In the genomic region with DNA sequence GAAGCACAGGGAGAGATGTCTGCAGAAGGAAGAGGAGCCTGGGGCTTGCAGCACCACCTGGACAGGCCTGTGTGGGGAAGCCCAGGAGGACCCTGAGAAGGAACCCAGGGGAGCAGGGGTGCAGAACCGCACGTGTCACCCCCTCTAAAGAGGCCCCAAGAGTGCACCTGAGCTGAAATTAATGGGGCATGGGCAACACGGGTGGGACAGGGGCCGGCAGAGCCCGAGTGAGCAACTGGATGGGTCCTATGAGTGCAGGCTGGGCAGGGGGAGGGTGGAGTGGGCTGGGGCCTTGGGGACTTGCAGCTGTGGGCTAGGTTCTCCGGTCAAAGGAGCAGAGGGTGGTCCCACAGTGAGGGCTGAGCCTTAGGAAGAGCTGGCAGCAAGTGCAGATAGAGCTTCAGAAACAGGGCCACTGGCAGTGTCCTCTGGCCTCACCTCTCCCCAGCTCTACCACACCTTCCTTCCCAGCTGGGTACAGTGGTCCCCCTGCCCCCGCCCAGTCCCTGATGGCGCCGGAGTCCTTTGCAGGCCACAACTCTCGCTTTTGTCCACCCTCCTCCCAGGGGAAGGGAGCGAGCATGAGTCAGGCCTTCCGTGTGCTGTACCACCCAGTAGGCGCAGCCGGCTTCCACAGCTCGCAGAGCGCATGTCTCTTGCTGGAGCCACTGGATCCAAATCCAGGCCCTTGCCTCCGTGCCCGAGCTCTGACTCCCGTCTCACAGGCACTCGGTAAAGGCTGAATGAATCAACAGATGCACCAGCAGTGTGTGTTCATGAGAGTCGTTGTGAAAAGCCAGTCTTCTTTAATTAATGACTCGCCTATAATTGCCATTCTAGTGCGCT, we compare ENCODE assay signal across 22 cellular contexts.
A peak's percentile ranks its signal among the peaks of the same experiment; 100 is the strongest.
DNase-seq lines count a peak whose midpoint lies in the region; ATAC-seq and TF ChIP-seq lines count a peak whose summit lies in the region.
"Had no signal": no experiment of that assay in that cellular context is flagged by ENCODE, and none has a peak within 500 bp of the region (broad histone marks: within the 10 kb centered on the region; RNA-seq: fewer than 3 reads in every experiment).

No MANE protein-coding gene starts in this region.

- H2AFZ ChIP-seq in H9 (ENCODE audit: low read length) (no peak overlapping the region), GM23248 (no peak overlapping the region)

- H2BK15ac ChIP-seq in H9 (ENCODE audit: low read depth, low read length), result no peak overlapping the region

- no peak overlapping the region for H2BK12ac ChIP-seq in H9 (ENCODE audit: insufficient read length, low read depth, low read length)

- no peak overlapping the region for H2AK5ac ChIP-seq in H9 (ENCODE audit: insufficient read length, low read length)

- intact Hi-C loops in left ventricle myocardium superior (cut with micrococcal nuclease), result no loop called here

- no peaks in the 10 kb centered on the region for H3K4me1 ChIP-seq in H9 (ENCODE audit: insufficient read depth, low read length)
- peaks cover 16% of the 10 kb centered on the region for H3K4me1 ChIP-seq in SJSA1 (replicated peaks)
- no peaks in the 10 kb centered on the region for H3K4me1 ChIP-seq in GM23248 (ENCODE audit: insufficient read depth)

- no peak overlapping the region for H3K27ac ChIP-seq in H9 (ENCODE audit: insufficient read length, low read depth, low read length)
- H3K27ac ChIP-seq in SJSA1, result no peak overlapping the region; the same call in 1 of the 2 replicates
- no peak overlapping the region for H3K27ac ChIP-seq in GM23248
- H3K27ac ChIP-seq: coronary artery, thoracic aorta had no signal

- no peak overlapping the region for H3K9ac ChIP-seq in H9 (ENCODE audit: extremely low read depth, insufficient read length, low read length)
- H3K9ac ChIP-seq in GM23248, result no peak overlapping the region

- no peaks in the 10 kb centered on the region for H3F3A ChIP-seq in GM23248 (ENCODE audit: insufficient read depth)

- no CpG with 5 or more reads among the region's 23 CpGs for WGBS in H9 (ENCODE audit: extremely low coverage, insufficient read length, low lambda C conversion rate)
- 50 to 54% methylated on average over 21 to 23 of the region's 23 CpGs for WGBS in GM23248 (ENCODE audit: low coverage in 1 of 2, low lambda C conversion rate in 2 of 2, missing lambda C conversion rate in 2 of 2), 2 experiments

- H2BK20ac ChIP-seq in H9 (ENCODE audit: low read depth, low read length, poor library complexity, severe bottlenecking), result no peak overlapping the region

- H2BK5ac ChIP-seq in H9 (ENCODE audit: insufficient read length, low read length), result no peak overlapping the region

- H4K5ac ChIP-seq in H9 (ENCODE audit: insufficient read length, low read depth, low read length), result no peak overlapping the region

- ATAC-seq in left lobe of liver, result no peak
- ATAC-seq in stimulated activated memory B cell treated with anti-CD40 and anti-IgM and Interleukin-4, amounts not matched to agents 10 μg/mL and 1 μg/mL and 100 μg/mL, for 72 hours, result peak; percentile 21
- no peak for ATAC-seq in HG02852 (IDR thresholded peaks at IDR 0.05; ENCODE audit: unreplicated experiment)
- ATAC-seq in left ventricle myocardium superior, result no peak
- ATAC-seq: CD8-positive, alpha-beta T cell; Panc1; WTC11 had no signal

- no peak overlapping the region for H3K4me3 Mint-ChIP-seq in H9
- H3K4me3 Mint-ChIP-seq in stimulated activated memory B cell treated with anti-CD40 and anti-IgM and Interleukin-4, amounts not matched to agents 10 μg/mL and 1 μg/mL and 100 μg/mL, for 72 hours, result no peak overlapping the region
- H3K4me3 Mint-ChIP-seq: activated CD4-positive, alpha-beta memory T cell treated with anti-CD3 and anti-CD28 coated beads, Interleukin-2, amount 10 ng/mL, durations not matched to agents 7 days and 5 days; activated T-cell treated with anti-CD3 and anti-CD28 coated beads, Interleukin-2, amount 50 U/mL, for 24 hours; CD8-positive, alpha-beta T cell; natural killer cell treated with Interleukin-12 subunit alpha and Interleukin-12 subunit beta and Interleukin-15 and Interleukin-18, amount 100 ng/mL, for 72 hours; WTC11 had no signal

- no peaks in the 10 kb centered on the region for H3K9me3 ChIP-seq in H9 (ENCODE audit: control insufficient read depth, low read depth, low read length)
- no peaks in the 10 kb centered on the region for H3K9me3 ChIP-seq in SJSA1 (replicated peaks)
- no peaks in the 10 kb centered on the region for H3K9me3 ChIP-seq in GM23248 (ENCODE audit: low read depth)
- H3K9me3 ChIP-seq: thoracic aorta had no signal

- DNase-seq in H9 (peak; percentile 32), SJSA1 (ENCODE audit: low read depth in 1 of 2, low spot score in 2 of 2) (peak; percentile 50 to 69), left lobe of liver (ENCODE audit: low spot score) (peak; percentile 38), left ventricle myocardium superior (no peak), GM23248 (no peak)
- DNase-seq: activated naive CD4-positive, alpha-beta T cell treated with Interleukin-2 at 50 U/mL for 16 hours; amniotic stem cell; DMS53; NCI-H1105 treated with DMSO at 0.1 percent for 48 hours; NCI-H2081; NK-92 treated with Interleukin-12 subunit alpha and Interleukin-12 subunit beta, amount 100 ng/mL, for 24 hours; stimulated activated naive CD4-positive, alpha-beta T cell had no signal

- H3K4me2 ChIP-seq in H9 (ENCODE audit: insufficient read depth, insufficient read length, low read length) (no peak overlapping the region), GM23248 (ENCODE audit: unreplicated experiment) (no peak overlapping the region)

- H3K4ac ChIP-seq in H9 (ENCODE audit: low read depth, low read length), result no peak overlapping the region

- H3K27me3 Mint-ChIP-seq in H9 (ENCODE audit: low read depth), result peaks cover 5% of the 10 kb centered on the region
- peaks cover 9% of the 10 kb centered on the region for H3K27me3 Mint-ChIP-seq in stimulated activated memory B cell treated with anti-CD40 and anti-IgM and Interleukin-4, amounts not matched to agents 10 μg/mL and 1 μg/mL and 100 μg/mL, for 72 hours
- H3K27me3 Mint-ChIP-seq: activated CD4-positive, alpha-beta memory T cell treated with anti-CD3 and anti-CD28 coated beads, Interleukin-2, amount 10 ng/mL, durations not matched to agents 7 days and 5 days had no signal

- H3K79me2 ChIP-seq in H9 (ENCODE audit: insufficient read depth, low read length) (no peaks in the 10 kb centered on the region), GM23248 (ENCODE audit: insufficient read depth) (no peaks in the 10 kb centered on the region)

- H3K9me2 ChIP-seq in GM23248 (ENCODE audit: insufficient read depth), result no peaks in the 10 kb centered on the region

- no peak overlapping the region for H3K56ac ChIP-seq in H9 (ENCODE audit: insufficient read length, low read depth, low read length)

- no peak overlapping the region for H3K27ac Mint-ChIP-seq in H9
- no peak overlapping the region for H3K27ac Mint-ChIP-seq in stimulated activated memory B cell treated with anti-CD40 and anti-IgM and Interleukin-4, amounts not matched to agents 10 μg/mL and 1 μg/mL and 100 μg/mL, for 72 hours
- H3K27ac Mint-ChIP-seq: activated CD4-positive, alpha-beta memory T cell treated with anti-CD3 and anti-CD28 coated beads, Interleukin-2, amount 10 ng/mL, durations not matched to agents 7 days and 5 days; activated T-cell treated with anti-CD3 and anti-CD28 coated beads, Interleukin-2, amount 50 U/mL, for 24 hours; CD8-positive, alpha-beta T cell; natural killer cell treated with Interleukin-12 subunit alpha and Interleukin-12 subunit beta and Interleukin-15 and Interleukin-18, amount 100 ng/mL, for 72 hours; WTC11 had no signal

- no peak overlapping the region for H4K8ac ChIP-seq in H9 (replicated peaks; ENCODE audit: insufficient read length, low read depth, low read length)

- in situ Hi-C loops in GM23248 (cut with MboI), result no loop called here

- no peak overlapping the region for H2BK120ac ChIP-seq in H9 (ENCODE audit: low read depth, low read length, poor library complexity, severe bottlenecking)

- H3K23me2 ChIP-seq in H9 (ENCODE audit: insufficient read length, low read depth, low read length, poor library complexity, severe bottlenecking), result no peaks in the 10 kb centered on the region

- H3K23ac ChIP-seq in H9 (ENCODE audit: insufficient read length, low read depth, low read length), result no peak overlapping the region

- H4K91ac ChIP-seq in H9 (ENCODE audit: insufficient read length, low read depth, low read length), result no peak overlapping the region

- H3K36me3 Mint-ChIP-seq in H9 (ENCODE audit: insufficient read depth in 1 of 3, low read depth in 3 of 3), result no peaks in the 10 kb centered on the region; a peak in 1 of 7 replicates
- H3K36me3 Mint-ChIP-seq in stimulated activated memory B cell treated with anti-CD40 and anti-IgM and Interleukin-4, amounts not matched to agents 10 μg/mL and 1 μg/mL and 100 μg/mL, for 72 hours, result no peaks in the 10 kb centered on the region
- H3K36me3 Mint-ChIP-seq: CD8-positive, alpha-beta T cell; natural killer cell treated with Interleukin-12 subunit alpha and Interleukin-12 subunit beta and Interleukin-15 and Interleukin-18, amount 100 ng/mL, for 72 hours; WTC11 had no signal

- H3K4me1 Mint-ChIP-seq in H9, result peaks cover 8 to 21% of the 10 kb centered on the region in 2 experiments
- H3K4me1 Mint-ChIP-seq in stimulated activated memory B cell treated with anti-CD40 and anti-IgM and Interleukin-4, amounts not matched to agents 10 μg/mL and 1 μg/mL and 100 μg/mL, for 72 hours, result no peaks in the 10 kb centered on the region
- H3K4me1 Mint-ChIP-seq: activated CD4-positive, alpha-beta memory T cell treated with anti-CD3 and anti-CD28 coated beads, Interleukin-2, amount 10 ng/mL, durations not matched to agents 7 days and 5 days had no signal

- H3K9me3 Mint-ChIP-seq in H9, result peaks cover 0 to 4% of the 10 kb centered on the region in 2 experiments; a peak in 3 of 5 replicates
- H3K9me3 Mint-ChIP-seq in stimulated activated memory B cell treated with anti-CD40 and anti-IgM and Interleukin-4, amounts not matched to agents 10 μg/mL and 1 μg/mL and 100 μg/mL, for 72 hours, result no peaks in the 10 kb centered on the region
- H3K9me3 Mint-ChIP-seq: activated CD4-positive, alpha-beta memory T cell treated with anti-CD3 and anti-CD28 coated beads, Interleukin-2, amount 10 ng/mL, durations not matched to agents 7 days and 5 days; activated T-cell treated with anti-CD3 and anti-CD28 coated beads, Interleukin-2, amount 50 U/mL, for 24 hours; CD8-positive, alpha-beta T cell; natural killer cell treated with Interleukin-12 subunit alpha and Interleukin-12 subunit beta and Interleukin-15 and Interleukin-18, amount 100 ng/mL, for 72 hours had no signal

- H4K20me1 ChIP-seq in H9 (ENCODE audit: control insufficient read depth, insufficient read depth, insufficient read length) (no peaks in the 10 kb centered on the region), GM23248 (ENCODE audit: insufficient read depth) (no peaks in the 10 kb centered on the region)

- H3K18ac ChIP-seq in H9 (ENCODE audit: insufficient read length, low read depth, low read length), result no peak overlapping the region

- H3K36me3 ChIP-seq in SJSA1 (no peaks in the 10 kb centered on the region), GM23248 (ENCODE audit: low read depth) (no peaks in the 10 kb centered on the region)
- H3K36me3 ChIP-seq: thoracic aorta had no signal

- H3K14ac ChIP-seq in H9 (ENCODE audit: insufficient read depth, low read length), result peak overlapping the region; percentile 8; the same call in 1 of the 2 replicates

- H3K4me3 ChIP-seq in SJSA1 (no peak overlapping the region), GM23248 (no peak overlapping the region)
- H3K4me3 ChIP-seq: coronary artery, thoracic aorta had no signal

- H3K27me3 ChIP-seq in H9 (ENCODE audit: insufficient read depth, low read length) (no peaks in the 10 kb centered on the region), SJSA1 (replicated peaks) (no peaks in the 10 kb centered on the region), GM23248 (replicated peaks; ENCODE audit: insufficient read depth) (peaks cover 4% of the 10 kb centered on the region; the same call in 1 of the 2 replicates)

- H3T11ph ChIP-seq in H9 (ENCODE audit: low read length), result no peak overlapping the region

- H3K79me1 ChIP-seq in H9 (ENCODE audit: insufficient read depth, low read depth, low read length, poor library complexity, severe bottlenecking), result no peaks in the 10 kb centered on the region

- no peak for TF ChIP-seq CTCF in H9 (conservative IDR thresholded peaks at IDR 0.05)

Comparison
In these comparisons a context has a peak if more than half of its experiments do, and no peak if none do; other contexts are left out.
1. DNase-seq: peak in H9 (single experiment), SJSA1 (2 of 2) and left lobe of liver (single experiment); none in left ventricle myocardium superior (single experiment) and GM23248 (single experiment).